In the genomic region with DNA sequence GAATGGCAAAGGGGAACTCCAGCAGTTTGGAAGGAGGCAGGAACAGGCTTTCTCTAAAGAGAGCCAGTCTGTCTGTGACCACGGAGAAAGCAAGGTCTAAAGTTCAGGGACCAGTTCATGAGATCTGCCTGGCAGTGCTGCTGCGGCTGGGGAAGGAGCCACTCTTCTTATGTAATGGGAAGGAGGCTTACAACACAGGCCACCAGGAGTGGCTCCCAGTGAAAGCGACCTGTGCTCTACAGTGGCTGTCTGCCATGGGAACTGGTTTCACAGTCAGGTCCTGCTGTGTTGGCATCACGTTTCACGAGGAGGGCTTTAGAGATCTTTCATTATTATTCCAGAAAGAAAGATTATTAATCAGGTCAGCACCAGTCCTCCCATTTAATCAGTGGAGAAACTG, we compare ENCODE assay signal across 9 cellular contexts.
A peak's percentile ranks its signal among the peaks of the same experiment; 100 is the strongest.
DNase-seq lines count a peak whose midpoint lies in the region; ATAC-seq and TF ChIP-seq lines count a peak whose summit lies in the region.
"Had no signal": no experiment of that assay in that cellular context is flagged by ENCODE, and none has a peak within 500 bp of the region (broad histone marks: within the 10 kb centered on the region; RNA-seq: fewer than 3 reads in every experiment).

No MANE protein-coding gene starts in this region.

- H3K4me1 ChIP-seq in psoas muscle: peaks cover 51% of the 10 kb centered on the region
- peaks cover 28% of the 10 kb centered on the region for H3K4me1 ChIP-seq in CD4-positive, alpha-beta memory T cell (ENCODE audit: insufficient read depth, low read length)

- no peaks in the 10 kb centered on the region for H3K27me3 ChIP-seq in psoas muscle (ENCODE audit: insufficient read depth in 3 of 3, low read length in 2 of 3)
- H3K27me3 ChIP-seq in CD4-positive, alpha-beta memory T cell (ENCODE audit: insufficient read depth, low read length): no peaks in the 10 kb centered on the region

- ATAC-seq in psoas muscle: peak; percentile 85 to 92 (median 87)
- ATAC-seq in GM21447 (IDR thresholded peaks at IDR 0.05; ENCODE audit: unreplicated experiment): no peak
- no peak for ATAC-seq in HG03045 (IDR thresholded peaks at IDR 0.05; ENCODE audit: unreplicated experiment)

- no peaks in the 10 kb centered on the region for H3K36me3 Mint-ChIP-seq in CD4-positive, alpha-beta memory T cell

- WGBS in psoas muscle, 3 donors: 11 to 26% (median 20%) methylated on average over 5 of the region's 5 CpGs

- no peaks in the 10 kb centered on the region for H3K9me3 ChIP-seq in psoas muscle
- no peaks in the 10 kb centered on the region for H3K9me3 ChIP-seq in CD4-positive, alpha-beta memory T cell (ENCODE audit: control insufficient read depth in 1 of 2, low read length in 2 of 2)

- peaks cover 8 to 24% (median 15%) of the 10 kb centered on the region in 4 donors for H3K4me1 Mint-ChIP-seq in CD4-positive, alpha-beta memory T cell

- no peaks in the 10 kb centered on the region for H3K27me3 Mint-ChIP-seq in CD4-positive, alpha-beta memory T cell

- H3K4me3 Mint-ChIP-seq in CD4-positive, alpha-beta memory T cell: no peak overlapping the region

- CTCF ChIA-PET in CD4-positive, alpha-beta memory T cell (lab: Charles Lee; ENCODE audit: partially characterized antibody): interaction anchor here (4.5 kb wide), 1 partner anchor 429 kb away, joined by 23 read pairs; no protein-coding TSS in a partner anchor

- H3K4me3 ChIP-seq in psoas muscle: no peak overlapping the region
- H3K4me3 ChIP-seq in CD4-positive, alpha-beta memory T cell (ENCODE audit: low read length in 2 of 2): no peak overlapping the region

- POLR2A ChIA-PET in CD4-positive, alpha-beta memory T cell (lab: Charles Lee; ENCODE audit: partially characterized antibody): no interaction called here

- no peak overlapping the region for H3K27ac Mint-ChIP-seq in CD4-positive, alpha-beta memory T cell

- H3K9me3 Mint-ChIP-seq in CD4-positive, alpha-beta memory T cell: no peaks in the 10 kb centered on the region

- TF ChIP-seq CTCF in psoas muscle (IDR thresholded peaks at IDR 0.05): no peak

- H3K36me3 ChIP-seq in psoas muscle (ENCODE audit: insufficient read depth in 1 of 2, low read depth in 1 of 2): no peaks in the 10 kb centered on the region
- H3K36me3 ChIP-seq in CD4-positive, alpha-beta memory T cell (ENCODE audit: insufficient read depth, low read length): no peaks in the 10 kb centered on the region

- DNase-seq in GM03348 (ENCODE audit: low spot score) (peak; percentile 20), NOMO-1 treated with DMSO at 0.1 percent for 48 hours (lab: John Stamatoyannopoulos, UW; ENCODE audit: unreplicated experiment) (peak; percentile 74), fibroblast of gingiva (ENCODE audit: low read depth) (peak; percentile 48), psoas muscle (peak; percentile 70 to 85), GDM1 (lab: John Stamatoyannopoulos, UW) (no peak)
- DNase-seq in CD4-positive, alpha-beta memory T cell: no peak
- DNase-seq: NCI-H2171 had no signal

- peak overlapping the region; percentile 78 for H3K27ac ChIP-seq in psoas muscle
- no peak overlapping the region for H3K27ac ChIP-seq in CD4-positive, alpha-beta memory T cell (ENCODE audit: low read depth, low read length)

- intact Hi-C loops in psoas muscle (cut with DNase I): loop anchor here in 1 of 2 donors (5.0 to 10.0 kb wide), 2 partner anchors 201 to 293 kb away; partner anchors contain the start of gene PRDM1
- intact Hi-C loops in CD4-positive, alpha-beta memory T cell (cut with micrococcal nuclease): loop anchor here (5.0 kb wide), 1 partner anchor 303 kb away; no protein-coding TSS in a partner anchor

Comparison
In these comparisons a context has a peak if more than half of its experiments do, and no peak if none do; other contexts are left out.
1. DNase-seq: peak in GM03348 (single experiment), NOMO-1 treated with DMSO at 0.1 percent for 48 hours (single experiment), fibroblast of gingiva (single experiment) and psoas muscle (2 of 2); none in GDM1 (single experiment) and CD4-positive, alpha-beta memory T cell (0 of 5).
2. ATAC-seq: peak in psoas muscle (4 of 4); none in GM21447 (single experiment) and HG03045 (single experiment).